In genomic region chr10:2201534-2202104, GRCh38 we compare ENCODE assay signal across 21 cellular contexts.
"Had no signal": no experiment of that assay in that cellular context is flagged by ENCODE, and none has a peak within 500 bp of the region (broad histone marks: within the 10 kb centered on the region; RNA-seq: fewer than 3 reads in every experiment).

No MANE protein-coding gene starts in this region.

- H3K27ac Mint-ChIP-seq: activated T-helper 2 cell treated with anti-CD3 and anti-CD28 coated beads, Interferon-gamma antibody, Interleukin-2, Interleukin-4, amounts not matched to agents 10 μg/mL and 5 μg/mL and 100 μg/mL, durations not matched to agents 14 hours and 24 hours and 36 hours; natural killer cell treated with Interleukin-12 subunit alpha and Interleukin-12 subunit beta and Interleukin-15 and Interleukin-18, amount 100 ng/mL, for 72 hours; stimulated activated naive CD8-positive, alpha-beta T cell treated with anti-CD3 and anti-CD28 coated beads, Interleukin-15, Interleukin-2, amounts not matched to agents 100 ng/mL and 50 ng/mL, for 24 hours had no signal

- H3K27me3 ChIP-seq: neutrophil, ovary, spleen, thyroid gland had no signal

- H3K27me3 Mint-ChIP-seq: natural killer cell treated with Interleukin-12 subunit alpha and Interleukin-12 subunit beta and Interleukin-15 and Interleukin-18, amount 100 ng/mL, for 72 hours had no signal

- H3K4me1 ChIP-seq: gastroesophageal sphincter, prostate gland, spleen, thyroid gland had no signal

- H3K27ac ChIP-seq: coronary artery, gastroesophageal sphincter, neutrophil, ovary, prostate gland, spleen, thyroid gland had no signal

- DNase-seq: activated CD4-positive, alpha-beta T cell treated with anti-CD3 and anti-CD28 coated beads, Interleukin-2, amount 50 U/mL, for 4 hours; activated CD8-positive, alpha-beta memory T cell treated with anti-CD3 and anti-CD28 coated beads, Interleukin-2, amount 50 U/mL, for 48 hours; activated naive CD4-positive, alpha-beta T cell; activated T-cell treated with anti-CD3 and anti-CD28 coated beads, Interleukin-2, amount 50 U/mL, for 4 hours; amygdala; head of caudate nucleus; hypothalamus; left cardiac atrium; ovary; spleen; stimulated activated CD4-positive, alpha-beta T cell treated with anti-CD3 and anti-CD28 coated beads, Interleukin-4, amount 100 ng/mL, for 1 hour; substantia nigra; T-helper 9 cell had no signal

- H3K4me3 ChIP-seq: coronary artery, gastroesophageal sphincter, ovary, prostate gland, spleen, thyroid gland had no signal

- H3K9me3 ChIP-seq: neutrophil, ovary, prostate gland, thyroid gland had no signal

- H3K4me3 Mint-ChIP-seq: activated T-cell treated with anti-CD3 and anti-CD28 coated beads, Interleukin-2, amount 50 U/mL, for 4 hours; natural killer cell treated with Interleukin-12 subunit alpha and Interleukin-12 subunit beta and Interleukin-15 and Interleukin-18, amount 100 ng/mL, for 72 hours; stimulated activated naive CD8-positive, alpha-beta T cell treated with anti-CD3 and anti-CD28 coated beads, Interleukin-15, Interleukin-2, amounts not matched to agents 100 ng/mL and 50 ng/mL, for 24 hours had no signal

- H3K36me3 ChIP-seq: gastroesophageal sphincter, neutrophil, ovary, prostate gland, spleen, thyroid gland had no signal
